ENCODE assay signal across 8 cellular contexts in genomic region chr11:66593303-66593635, GRCh38. TPM values are rescaled to one million over a fixed set of nuclear protein-coding genes. Genes with fewer than 3 reads are reported as not detected.
DNase-seq lines count a peak whose midpoint lies in the region; ATAC-seq and TF ChIP-seq lines count a peak whose summit lies in the region.

No MANE protein-coding gene starts in this region.

- H3K4me1 ChIP-seq in mononuclear cell (ENCODE audit: insufficient read depth, low read length), result peaks cover 23% of the 10 kb centered on the region

- H3K9me3 ChIP-seq in mononuclear cell (ENCODE audit: low read depth, low read length), result no peaks in the 10 kb centered on the region

- DNase-seq in cardiac fibroblast (ENCODE audit: low read depth in 2 of 2) (no peak), RKO (ENCODE audit: low spot score) (no peak), DMS153 (lab: John Stamatoyannopoulos, UW) (no peak), SHP77 (lab: John Stamatoyannopoulos, UW) (no peak), posterior vena cava (ENCODE audit: low spot score) (no peak)

- intact Hi-C loops in posterior vena cava (cut with DNase I), result loop anchor here in 1 of 2 donors (5.0 kb wide), 1 partner anchor 84 kb away; the partner anchor contains the start of gene RBM4B

- ATAC-seq in GM18519 (IDR thresholded peaks at IDR 0.05; ENCODE audit: low FRiP score, unreplicated experiment) (peak; percentile 11), HG03520 (IDR thresholded peaks at IDR 0.05; ENCODE audit: unreplicated experiment) (peak; percentile 7)

- H3K27me3 ChIP-seq in mononuclear cell (ENCODE audit: insufficient read depth, low read length), result no peaks in the 10 kb centered on the region

- peak overlapping the region; percentile 72 to 76 for H3K4me3 ChIP-seq in cardiac fibroblast (replicated peaks in 1 of 2; ENCODE audit: low read depth in 2 of 2, low read length in 2 of 2)
- H3K4me3 ChIP-seq in mononuclear cell (ENCODE audit: low read length), result peak overlapping the region; percentile 57

- TF ChIP-seq CTCF in cardiac fibroblast (IDR thresholded peaks at IDR 0.05; ENCODE audit: low read depth, low read length), result no peak

RNA-seq across cellular contexts. Expression of gene CCS, which starts 0.3 kb away (rescaled TPM):
- total RNA-seq in mononuclear cell, result 10.7 TPM
- total RNA-seq in posterior vena cava, result 10 to 100 TPM; 18.8 to 31.8 TPM

RNA-seq across cellular contexts. Expression of gene CCDC87, which starts 0.4 kb away (rescaled TPM):
- 0.21 TPM for total RNA-seq in mononuclear cell
- total RNA-seq in posterior vena cava, result under 1 TPM; 0.24 to 0.46 TPM

RNA-seq across cellular contexts. Expression of gene RBM14, which starts 23.2 kb away (rescaled TPM):
- total RNA-seq in mononuclear cell (76.4 TPM), posterior vena cava (10 to 100 TPM; 39.7 to 51.7 TPM)

RNA-seq across cellular contexts. Expression of gene CTSF, which starts 24.9 kb away (rescaled TPM):
- 14.5 TPM for total RNA-seq in mononuclear cell
- 10 to 100 TPM; 38.6 to 73.9 TPM for total RNA-seq in posterior vena cava

RNA-seq across cellular contexts. Expression of gene RBM4, which starts 45.2 kb away (rescaled TPM):
- total RNA-seq in mononuclear cell, result 112 TPM
- 10 to 100 TPM; 63.4 to 68.9 TPM for total RNA-seq in posterior vena cava
